ENCODE assay signal across 14 cellular contexts in genomic region chr15:41692049-41692448, GRCh38. TPM values are rescaled to one million over a fixed set of nuclear protein-coding genes. Genes with fewer than 3 reads are reported as not detected.
A peak's percentile ranks its signal among the peaks of the same experiment; 100 is the strongest.
DNase-seq lines count a peak whose midpoint lies in the region; ATAC-seq and TF ChIP-seq lines count a peak whose summit lies in the region.
"Had no signal": no experiment of that assay in that cellular context is flagged by ENCODE, and none has a peak within 500 bp of the region (broad histone marks: within the 10 kb centered on the region; RNA-seq: fewer than 3 reads in every experiment).

No MANE protein-coding gene starts in this region.

- CTCF ChIA-PET in Panc1 (lab: Charles Lee) = interaction anchor here (0.6 kb wide), 1 partner anchor 291 kb away, joined by 4 read pairs; no protein-coding TSS in a partner anchor

- peak overlapping the region; percentile 3 to 39 for H3K27ac Mint-ChIP-seq in effector memory CD8-positive, alpha-beta T cell
- peak overlapping the region; percentile 63 for H3K27ac Mint-ChIP-seq in stimulated activated memory B cell treated with anti-CD40 and anti-IgM and Interleukin-4, amounts not matched to agents 10 μg/mL and 1 μg/mL and 100 μg/mL, for 72 hours

- no TSS peak for BruUV-seq in Panc1 (replicated peaks; lab: Mats Ljungman, UMichigan)

- H3K4me1 Mint-ChIP-seq in effector memory CD8-positive, alpha-beta T cell (ENCODE audit: low read depth in 2 of 2) = peaks cover 32 to 63% of the 10 kb centered on the region in 2 donors
- H3K4me1 Mint-ChIP-seq in stimulated activated memory B cell treated with anti-CD40 and anti-IgM and Interleukin-4, amounts not matched to agents 10 μg/mL and 1 μg/mL and 100 μg/mL, for 72 hours = peaks cover 73% of the 10 kb centered on the region

- peaks cover 9% of the 10 kb centered on the region for H3K36me3 Mint-ChIP-seq in effector memory CD8-positive, alpha-beta T cell (ENCODE audit: insufficient read depth)
- H3K36me3 Mint-ChIP-seq in stimulated activated memory B cell treated with anti-CD40 and anti-IgM and Interleukin-4, amounts not matched to agents 10 μg/mL and 1 μg/mL and 100 μg/mL, for 72 hours = no peaks in the 10 kb centered on the region

- peaks cover 35% of the 10 kb centered on the region for H3K4me1 ChIP-seq in Panc1 (ENCODE audit: control insufficient read depth, insufficient read depth, low read length)

- H3K9me3 Mint-ChIP-seq in effector memory CD8-positive, alpha-beta T cell = no peaks in the 10 kb centered on the region
- no peaks in the 10 kb centered on the region for H3K9me3 Mint-ChIP-seq in stimulated activated memory B cell treated with anti-CD40 and anti-IgM and Interleukin-4, amounts not matched to agents 10 μg/mL and 1 μg/mL and 100 μg/mL, for 72 hours

- no peak for TF ChIP-seq CTCF in Panc1 (IDR thresholded peaks at IDR 0.05)

- DNase-seq in Right ventricle myocardium inferior (ENCODE audit: missing footprints) = no peak
- DNase-seq in cardiac septum (ENCODE audit: low spot score) = no peak
- no peak for DNase-seq in Panc1 (ENCODE audit: low read depth, low spot score)
- no peak for DNase-seq in effector memory CD8-positive, alpha-beta T cell
- no peak for DNase-seq in NK-92 treated with Interleukin-12 subunit alpha and Interleukin-12 subunit beta, amount 100 ng/mL, for 24 hours (lab: John Stamatoyannopoulos, UW)
- DNase-seq in NCI-H1436 treated with DMSO at 0.1 percent for 48 hours (lab: John Stamatoyannopoulos, UW) = no peak
- DNase-seq: activated effector memory CD4-positive, alpha-beta T cell treated with Interleukin-2 at 50 U/mL for 16 hours; NCI-H1105; NCI-H526; stimulated activated CD4-positive, alpha-beta T cell treated with anti-CD3 and anti-CD28 coated beads, Interleukin-4, amount 100 ng/mL, for 1 hour; stimulated activated naive CD4-positive, alpha-beta T cell treated with Interleukin-2 at 50 U/mL for 16 hours had no signal

- no peaks in the 10 kb centered on the region for H3K27me3 ChIP-seq in Panc1 (ENCODE audit: control insufficient read depth, insufficient read depth, low read length)
- H3K27me3 ChIP-seq: BLaER1 treated with 17β-estradiol and CSF1 and Interleukin-3, amounts not matched to agents 10 nM and 100 nM had no signal

- ATAC-seq in Right ventricle myocardium inferior (peak; percentile 82), Panc1 (peak; percentile 48; the same call in 1 of the 2 replicates), GM18517 (IDR thresholded peaks at IDR 0.05; ENCODE audit: unreplicated experiment) (no peak)
- ATAC-seq in effector memory CD8-positive, alpha-beta T cell (replicated peaks) = no peak
- ATAC-seq in stimulated activated memory B cell treated with anti-CD40 and anti-IgM and Interleukin-4, amounts not matched to agents 10 μg/mL and 1 μg/mL and 100 μg/mL, for 72 hours = no peak

- in situ Hi-C loops in Panc1 (cut with HindIII; ENCODE audit: low pct_unique_long_range_greater_than_20kb, low sequenced_read_pairs) = no loop called here

- no peaks in the 10 kb centered on the region for H3K36me3 ChIP-seq in Panc1 (ENCODE audit: control insufficient read depth, insufficient read depth, low read length)

- H3K27me3 Mint-ChIP-seq in effector memory CD8-positive, alpha-beta T cell = no peaks in the 10 kb centered on the region
- H3K27me3 Mint-ChIP-seq in stimulated activated memory B cell treated with anti-CD40 and anti-IgM and Interleukin-4, amounts not matched to agents 10 μg/mL and 1 μg/mL and 100 μg/mL, for 72 hours = no peaks in the 10 kb centered on the region

- no peak overlapping the region for H3K4me3 ChIP-seq in Panc1 (ENCODE audit: low read depth in 2 of 2, low read length in 2 of 2)
- H3K4me3 ChIP-seq: BLaER1 treated with 17β-estradiol and CSF1 and Interleukin-3, amounts not matched to agents 10 nM and 100 nM had no signal

- peak overlapping the region; percentile 73 for H3K27ac ChIP-seq in Panc1 (ENCODE audit: low read length)

- no peaks in the 10 kb centered on the region for H3K9me3 ChIP-seq in Panc1 (ENCODE audit: control insufficient read depth, insufficient read depth, low read depth, low read length)
- H3K9me3 ChIP-seq: BLaER1 treated with 17β-estradiol and CSF1 and Interleukin-3, amounts not matched to agents 10 nM and 100 nM had no signal

- peak overlapping the region in 1 of 2 donors; percentile 7 for H3K4me3 Mint-ChIP-seq in effector memory CD8-positive, alpha-beta T cell
- H3K4me3 Mint-ChIP-seq in stimulated activated memory B cell treated with anti-CD40 and anti-IgM and Interleukin-4, amounts not matched to agents 10 μg/mL and 1 μg/mL and 100 μg/mL, for 72 hours = no peak overlapping the region

- intact Hi-C loops in Right ventricle myocardium inferior (cut with DNase I) = no loop called here
- intact Hi-C loops in cardiac septum (cut with DNase I) = loop anchor here (10.0 kb wide), 2 partner anchors 63 to 123 kb away; no protein-coding TSS in a partner anchor
- intact Hi-C loops in Panc1 (cut with micrococcal nuclease; ENCODE audit: unreplicated experiment) = no loop called here

- POLR2A ChIA-PET in Panc1 (lab: Charles Lee) = no interaction called here

RNA-seq across cellular contexts. Expression of gene MGA, which starts 31.8 kb away (rescaled TPM):
- total RNA-seq in Right ventricle myocardium inferior = 30.2 TPM
- total RNA-seq in cardiac septum = 37.3 TPM
- 43.6 TPM for total RNA-seq in Panc1 (2021; ENCODE audit: unreplicated experiment)
- polyA plus RNA-seq in Panc1 (2012; ENCODE audit: insufficient read length) = 9.0 TPM

Comparison
In these comparisons a context has a peak if more than half of its experiments do, and no peak if none do; other contexts are left out.
1. ATAC-seq: peak in Right ventricle myocardium inferior (single experiment) and Panc1 (single experiment); none in effector memory CD8-positive, alpha-beta T cell (single experiment), stimulated activated memory B cell treated with anti-CD40 and anti-IgM and Interleukin-4, amounts not matched to agents 10 μg/mL and 1 μg/mL and 100 μg/mL, for 72 hours (single experiment) and GM18517 (single experiment).